In the genomic region with DNA sequence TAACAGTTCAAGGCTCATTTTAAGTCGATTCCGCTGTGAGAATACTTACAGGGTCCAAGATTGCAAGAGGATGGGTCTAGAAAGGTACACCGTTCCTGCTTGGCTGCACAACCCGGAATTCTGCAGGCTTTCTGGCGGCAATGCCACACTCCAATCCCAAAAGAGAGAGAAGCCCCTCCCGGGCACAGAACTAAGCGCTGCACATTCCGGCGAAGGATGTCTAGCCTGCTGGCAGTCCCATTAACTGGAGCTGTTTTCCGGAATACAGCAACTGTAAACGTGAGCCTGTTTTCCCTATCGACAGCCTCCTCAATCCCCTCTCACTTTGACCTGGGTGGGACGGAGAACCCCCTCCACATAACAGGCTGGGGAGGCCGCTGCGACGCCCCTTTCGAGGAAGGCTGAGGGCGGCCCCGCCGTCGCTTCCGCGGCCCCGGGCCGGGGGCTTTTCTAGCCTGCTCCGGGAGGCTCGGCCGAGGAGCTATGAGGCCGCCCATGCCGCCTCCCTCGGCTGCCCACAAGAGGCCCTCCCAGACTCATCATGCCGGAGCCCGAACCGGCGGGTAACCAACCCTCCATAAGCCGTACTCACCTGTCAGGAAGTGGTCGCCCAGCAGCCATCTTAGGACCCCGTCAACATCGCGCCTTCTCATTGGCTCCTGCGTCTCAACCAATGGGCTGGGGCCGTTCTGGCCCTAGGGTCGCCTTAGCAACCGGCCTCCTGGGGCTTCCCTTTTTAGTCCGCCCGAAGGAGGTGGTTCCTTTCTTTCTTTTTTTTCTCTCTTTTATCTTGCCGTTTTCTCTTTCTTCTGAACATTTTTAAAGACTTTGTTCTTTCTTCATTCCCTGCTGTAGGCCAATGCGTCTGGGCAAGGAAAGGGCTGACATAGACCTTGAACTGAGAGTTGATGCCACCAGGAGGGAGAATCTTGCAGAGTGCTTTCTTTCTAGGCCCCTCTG, we compare ENCODE assay signal across 1 cellular context.
TF ChIP-seq lines count a peak whose summit lies in the region.

A gene (minus strand): TSS at position 647 of the 960 bp plus-strand sequence. CDS start 5,909 bp downstream, outside the sequence.

TF ChIP-seq in HEK293, 187 proteins besides CTCF, POLR2A, EP300 and RAD21 (continued from another document):
- no peak for TF ChIP-seq ZNF132 (tag by site-specific recombination; IDR thresholded peaks at IDR 0.05; ENCODE audit: borderline replicate concordance)
- TF ChIP-seq ZNF596 (tag by site-specific recombination; IDR thresholded peaks at IDR 0.05): no peak
- TF ChIP-seq ZNF366 (tag by site-specific recombination; conservative IDR thresholded peaks at IDR 0.05): peak; percentile 97
- peak; percentile 47; the same call in 1 of the 2 replicates for TF ChIP-seq ZNF777 (tag by site-specific recombination; IDR thresholded peaks at IDR 0.05; ENCODE audit: borderline replicate concordance)
- TF ChIP-seq SP2 (tag by site-specific recombination; IDR thresholded peaks at IDR 0.05): peak; percentile 80
- TF ChIP-seq ZNF214 (tag by site-specific recombination; IDR thresholded peaks at IDR 0.05; ENCODE audit: borderline replicate concordance): no peak
- TF ChIP-seq SP3 (tag by site-specific recombination; IDR thresholded peaks at IDR 0.05): peak; percentile 92
- peak; percentile 98 for TF ChIP-seq YY2 (tag by site-specific recombination; IDR thresholded peaks at IDR 0.05)
- peak; percentile 68; the same call in 1 of the 2 replicates for TF ChIP-seq ZBTB8A (tag by site-specific recombination; IDR thresholded peaks at IDR 0.05)
- TF ChIP-seq KLF7 (tag by site-specific recombination; IDR thresholded peaks at IDR 0.05; ENCODE audit: borderline replicate concordance): no peak
- no peak for TF ChIP-seq ZNF248 (tag by site-specific recombination; IDR thresholded peaks at IDR 0.05)
- TF ChIP-seq ZBTB17 (tag by site-specific recombination; IDR thresholded peaks at IDR 0.05): peak; percentile 72
